Comparison of ENCODE assay signal across 1 cellular context in genomic region chr10:12351447-12351846, GRCh38.
TF ChIP-seq lines count a peak whose summit lies in the region.

No MANE protein-coding gene starts in this region.

TF ChIP-seq in WTC11, 78 proteins besides CTCF, POLR2A, EP300 and RAD21 (continued from another document):
- TF ChIP-seq, protein P1, sequence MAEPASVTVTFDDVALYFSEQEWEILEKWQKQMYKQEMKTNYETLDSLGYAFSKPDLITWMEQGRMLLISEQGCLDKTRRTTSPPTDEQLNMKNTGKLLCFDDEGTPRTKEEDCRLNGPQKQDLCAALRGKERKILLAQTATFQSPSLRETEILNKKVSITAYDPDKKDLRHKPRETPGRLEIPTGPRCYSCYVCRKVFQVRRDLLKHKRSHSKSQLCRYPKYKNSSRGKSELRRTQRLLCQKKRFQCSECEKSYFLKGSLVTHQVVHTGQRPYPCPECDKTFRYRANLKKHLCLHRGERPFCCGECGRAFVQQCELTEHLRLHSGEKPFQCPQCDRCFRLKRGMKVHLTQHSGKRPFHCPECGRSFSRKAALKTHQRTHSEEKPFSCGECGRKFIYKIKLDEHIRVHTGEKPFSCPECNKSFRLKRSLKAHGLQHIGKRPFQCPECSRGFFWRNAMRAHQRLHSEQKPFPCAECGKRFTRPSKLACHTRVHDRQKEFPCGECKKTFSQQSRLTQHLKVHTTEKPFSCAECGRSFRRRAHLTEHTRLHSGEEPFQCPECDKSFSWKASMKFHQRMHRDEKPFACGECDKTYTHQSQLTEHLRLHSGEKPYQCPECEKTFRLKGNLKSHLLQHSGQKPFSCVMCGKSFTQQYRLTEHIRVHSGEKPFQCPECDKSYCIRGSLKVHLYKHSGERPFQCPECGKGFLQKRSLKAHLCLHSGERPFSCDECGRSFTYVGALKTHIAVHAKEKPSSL (CRISPR knock-in tag; conservative IDR thresholded peaks at IDR 0.05): no peak
- TF ChIP-seq, protein P2, sequence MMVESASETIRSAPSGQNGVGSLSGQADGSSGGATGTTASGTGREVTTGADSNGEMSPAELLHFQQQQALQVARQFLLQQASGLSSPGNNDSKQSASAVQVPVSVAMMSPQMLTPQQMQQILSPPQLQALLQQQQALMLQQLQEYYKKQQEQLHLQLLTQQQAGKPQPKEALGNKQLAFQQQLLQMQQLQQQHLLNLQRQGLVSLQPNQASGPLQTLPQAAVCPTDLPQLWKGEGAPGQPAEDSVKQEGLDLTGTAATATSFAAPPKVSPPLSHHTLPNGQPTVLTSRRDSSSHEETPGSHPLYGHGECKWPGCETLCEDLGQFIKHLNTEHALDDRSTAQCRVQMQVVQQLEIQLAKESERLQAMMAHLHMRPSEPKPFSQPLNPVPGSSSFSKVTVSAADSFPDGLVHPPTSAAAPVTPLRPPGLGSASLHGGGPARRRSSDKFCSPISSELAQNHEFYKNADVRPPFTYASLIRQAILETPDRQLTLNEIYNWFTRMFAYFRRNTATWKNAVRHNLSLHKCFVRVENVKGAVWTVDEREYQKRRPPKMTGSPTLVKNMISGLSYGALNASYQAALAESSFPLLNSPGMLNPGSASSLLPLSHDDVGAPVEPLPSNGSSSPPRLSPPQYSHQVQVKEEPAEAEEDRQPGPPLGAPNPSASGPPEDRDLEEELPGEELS (CRISPR knock-in tag; IDR thresholded peaks at IDR 0.05): no peak
- no peak for TF ChIP-seq E2F1 (CRISPR knock-in tag; IDR thresholded peaks at IDR 0.05)
- no peak for TF ChIP-seq USF1 (CRISPR knock-in tag; IDR thresholded peaks at IDR 0.05)
